In genomic region chr21:42734323-42734971, GRCh38 we compare ENCODE assay signal across 1 cellular context.
TF ChIP-seq lines count a peak whose summit lies in the region.

No MANE protein-coding gene starts in this region.

TF ChIP-seq in HepG2, 621 proteins besides CTCF, POLR2A, EP300 and RAD21 (continued from another document and continues in another):
- no peak for TF ChIP-seq ZNF280B (CRISPR knock-in tag; IDR thresholded peaks at IDR 0.05; ENCODE audit: borderline replicate concordance)
- no peak for TF ChIP-seq ZNF615 (CRISPR knock-in tag; IDR thresholded peaks at IDR 0.05; ENCODE audit: borderline replicate concordance)
- no peak for TF ChIP-seq HNRNPLL (IDR thresholded peaks at IDR 0.05; ENCODE audit: low read depth, low read length, poor library complexity, severe bottlenecking)
- TF ChIP-seq, protein P1, sequence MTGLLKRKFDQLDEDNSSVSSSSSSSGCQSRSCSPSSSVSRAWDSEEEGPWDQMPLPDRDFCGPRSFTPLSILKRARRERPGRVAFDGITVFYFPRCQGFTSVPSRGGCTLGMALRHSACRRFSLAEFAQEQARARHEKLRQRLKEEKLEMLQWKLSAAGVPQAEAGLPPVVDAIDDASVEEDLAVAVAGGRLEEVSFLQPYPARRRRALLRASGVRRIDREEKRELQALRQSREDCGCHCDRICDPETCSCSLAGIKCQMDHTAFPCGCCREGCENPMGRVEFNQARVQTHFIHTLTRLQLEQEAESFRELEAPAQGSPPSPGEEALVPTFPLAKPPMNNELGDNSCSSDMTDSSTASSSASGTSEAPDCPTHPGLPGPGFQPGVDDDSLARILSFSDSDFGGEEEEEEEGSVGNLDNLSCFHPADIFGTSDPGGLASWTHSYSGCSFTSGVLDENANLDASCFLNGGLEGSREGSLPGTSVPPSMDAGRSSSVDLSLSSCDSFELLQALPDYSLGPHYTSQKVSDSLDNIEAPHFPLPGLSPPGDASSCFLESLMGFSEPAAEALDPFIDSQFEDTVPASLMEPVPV (CRISPR knock-in tag; IDR thresholded peaks at IDR 0.05), result no peak
- no peak for TF ChIP-seq BCL3 (CRISPR knock-in tag; IDR thresholded peaks at IDR 0.05)
- TF ChIP-seq, protein P2, sequence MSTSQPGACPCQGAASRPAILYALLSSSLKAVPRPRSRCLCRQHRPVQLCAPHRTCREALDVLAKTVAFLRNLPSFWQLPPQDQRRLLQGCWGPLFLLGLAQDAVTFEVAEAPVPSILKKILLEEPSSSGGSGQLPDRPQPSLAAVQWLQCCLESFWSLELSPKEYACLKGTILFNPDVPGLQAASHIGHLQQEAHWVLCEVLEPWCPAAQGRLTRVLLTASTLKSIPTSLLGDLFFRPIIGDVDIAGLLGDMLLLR (CRISPR knock-in tag; IDR thresholded peaks at IDR 0.05), result no peak
- 0 out of 2 replicates have a peak, but pooled peaks have one; percentile 29 for TF ChIP-seq ZNF34 (CRISPR knock-in tag; IDR thresholded peaks at IDR 0.05; ENCODE audit: borderline replicate concordance)
- TF ChIP-seq HNRNPK (IDR thresholded peaks at IDR 0.05; ENCODE audit: low read depth, low read length, poor library complexity, severe bottlenecking), result no peak
- TF ChIP-seq GATAD1 (CRISPR knock-in tag; IDR thresholded peaks at IDR 0.05), result no peak
- TF ChIP-seq, protein P3, sequence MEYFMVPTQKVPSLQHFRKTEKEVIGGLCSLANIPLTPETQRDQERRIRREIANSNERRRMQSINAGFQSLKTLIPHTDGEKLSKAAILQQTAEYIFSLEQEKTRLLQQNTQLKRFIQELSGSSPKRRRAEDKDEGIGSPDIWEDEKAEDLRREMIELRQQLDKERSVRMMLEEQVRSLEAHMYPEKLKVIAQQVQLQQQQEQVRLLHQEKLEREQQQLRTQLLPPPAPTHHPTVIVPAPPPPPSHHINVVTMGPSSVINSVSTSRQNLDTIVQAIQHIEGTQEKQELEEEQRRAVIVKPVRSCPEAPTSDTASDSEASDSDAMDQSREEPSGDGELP (IDR thresholded peaks at IDR 0.05; ENCODE audit: borderline replicate concordance, low read depth), result no peak
- TF ChIP-seq, protein P4, sequence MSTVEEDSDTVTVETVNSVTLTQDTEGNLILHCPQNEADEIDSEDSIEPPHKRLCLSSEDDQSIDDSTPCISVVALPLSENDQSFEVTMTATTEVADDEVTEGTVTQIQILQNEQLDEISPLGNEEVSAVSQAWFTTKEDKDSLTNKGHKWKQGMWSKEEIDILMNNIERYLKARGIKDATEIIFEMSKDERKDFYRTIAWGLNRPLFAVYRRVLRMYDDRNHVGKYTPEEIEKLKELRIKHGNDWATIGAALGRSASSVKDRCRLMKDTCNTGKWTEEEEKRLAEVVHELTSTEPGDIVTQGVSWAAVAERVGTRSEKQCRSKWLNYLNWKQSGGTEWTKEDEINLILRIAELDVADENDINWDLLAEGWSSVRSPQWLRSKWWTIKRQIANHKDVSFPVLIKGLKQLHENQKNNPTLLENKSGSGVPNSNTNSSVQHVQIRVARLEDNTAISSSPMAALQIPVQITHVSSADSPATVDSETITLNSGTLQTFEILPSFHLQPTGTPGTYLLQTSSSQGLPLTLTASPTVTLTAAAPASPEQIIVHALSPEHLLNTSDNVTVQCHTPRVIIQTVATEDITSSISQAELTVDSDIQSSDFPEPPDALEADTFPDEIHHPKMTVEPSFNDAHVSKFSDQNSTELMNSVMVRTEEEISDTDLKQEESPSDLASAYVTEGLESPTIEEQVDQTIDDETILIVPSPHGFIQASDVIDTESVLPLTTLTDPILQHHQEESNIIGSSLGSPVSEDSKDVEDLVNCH (CRISPR knock-in tag; IDR thresholded peaks at IDR 0.05), result no peak
- no peak for TF ChIP-seq PBX3 (CRISPR knock-in tag; IDR thresholded peaks at IDR 0.05; ENCODE audit: borderline replicate concordance)
- TF ChIP-seq DMAP1 (CRISPR knock-in tag; IDR thresholded peaks at IDR 0.05), result no peak
- no peak for TF ChIP-seq STAT5B (CRISPR knock-in tag; IDR thresholded peaks at IDR 0.05)
- TF ChIP-seq ZNF850 (CRISPR knock-in tag; conservative IDR thresholded peaks at IDR 0.05), result no peak
- peak; percentile 56; the same call in 1 of the 2 replicates for TF ChIP-seq FOXK1 (CRISPR knock-in tag; IDR thresholded peaks at IDR 0.05; ENCODE audit: borderline replicate concordance, low read depth)
- TF ChIP-seq, protein P5, sequence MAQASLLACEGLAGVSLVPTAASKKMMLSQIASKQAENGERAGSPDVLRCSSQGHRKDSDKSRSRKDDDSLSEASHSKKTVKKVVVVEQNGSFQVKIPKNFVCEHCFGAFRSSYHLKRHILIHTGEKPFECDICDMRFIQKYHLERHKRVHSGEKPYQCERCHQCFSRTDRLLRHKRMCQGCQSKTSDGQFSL (CRISPR knock-in tag; IDR thresholded peaks at IDR 0.05), result no peak
- no peak for TF ChIP-seq PAX8 (CRISPR knock-in tag; IDR thresholded peaks at IDR 0.05; ENCODE audit: borderline replicate concordance)
- TF ChIP-seq ZFP41 (CRISPR knock-in tag; IDR thresholded peaks at IDR 0.05; ENCODE audit: borderline replicate concordance), result no peak
- TF ChIP-seq GATA4 (IDR thresholded peaks at IDR 0.05; ENCODE audit: borderline replicate concordance, low read depth), result peak; percentile 69; the same call in 1 of the 2 replicates
- TF ChIP-seq CHD4 (IDR thresholded peaks at IDR 0.05; ENCODE audit: borderline replicate concordance, low read length), result no peak
- no peak for TF ChIP-seq ARNT2 (CRISPR knock-in tag; IDR thresholded peaks at IDR 0.05; ENCODE audit: low read depth)
- no peak for TF ChIP-seq PREB (CRISPR knock-in tag; IDR thresholded peaks at IDR 0.05)
- TF ChIP-seq THAP7 (CRISPR knock-in tag; IDR thresholded peaks at IDR 0.05), result no peak
- no peak for TF ChIP-seq ZBTB37 (CRISPR knock-in tag; IDR thresholded peaks at IDR 0.05)
- TF ChIP-seq ZNF629 (CRISPR knock-in tag; conservative IDR thresholded peaks at IDR 0.05), result no peak
- TF ChIP-seq TBX3 (IDR thresholded peaks at IDR 0.05; ENCODE audit: borderline replicate concordance), result peak; percentile 36; the same call in 1 of the 2 replicates
- no peak for TF ChIP-seq GTF3A (CRISPR knock-in tag; conservative IDR thresholded peaks at IDR 0.05)
- TF ChIP-seq, protein P6, sequence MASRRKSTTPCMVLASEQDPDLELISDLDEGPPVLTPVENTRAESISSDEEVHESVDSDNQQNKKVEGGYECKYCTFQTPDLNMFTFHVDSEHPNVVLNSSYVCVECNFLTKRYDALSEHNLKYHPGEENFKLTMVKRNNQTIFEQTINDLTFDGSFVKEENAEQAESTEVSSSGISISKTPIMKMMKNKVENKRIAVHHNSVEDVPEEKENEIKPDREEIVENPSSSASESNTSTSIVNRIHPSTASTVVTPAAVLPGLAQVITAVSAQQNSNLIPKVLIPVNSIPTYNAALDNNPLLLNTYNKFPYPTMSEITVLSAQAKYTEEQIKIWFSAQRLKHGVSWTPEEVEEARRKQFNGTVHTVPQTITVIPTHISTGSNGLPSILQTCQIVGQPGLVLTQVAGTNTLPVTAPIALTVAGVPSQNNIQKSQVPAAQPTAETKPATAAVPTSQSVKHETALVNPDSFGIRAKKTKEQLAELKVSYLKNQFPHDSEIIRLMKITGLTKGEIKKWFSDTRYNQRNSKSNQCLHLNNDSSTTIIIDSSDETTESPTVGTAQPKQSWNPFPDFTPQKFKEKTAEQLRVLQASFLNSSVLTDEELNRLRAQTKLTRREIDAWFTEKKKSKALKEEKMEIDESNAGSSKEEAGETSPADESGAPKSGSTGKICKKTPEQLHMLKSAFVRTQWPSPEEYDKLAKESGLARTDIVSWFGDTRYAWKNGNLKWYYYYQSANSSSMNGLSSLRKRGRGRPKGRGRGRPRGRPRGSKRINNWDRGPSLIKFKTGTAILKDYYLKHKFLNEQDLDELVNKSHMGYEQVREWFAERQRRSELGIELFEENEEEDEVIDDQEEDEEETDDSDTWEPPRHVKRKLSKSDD (CRISPR knock-in tag; IDR thresholded peaks at IDR 0.05; ENCODE audit: low read depth), result no peak
- TF ChIP-seq HNRNPUL1 (IDR thresholded peaks at IDR 0.05; ENCODE audit: low read depth, low read length), result peak; percentile 95
- no peak for TF ChIP-seq ZNF644 (CRISPR knock-in tag; IDR thresholded peaks at IDR 0.05; ENCODE audit: low read depth)
- TF ChIP-seq, protein P7, sequence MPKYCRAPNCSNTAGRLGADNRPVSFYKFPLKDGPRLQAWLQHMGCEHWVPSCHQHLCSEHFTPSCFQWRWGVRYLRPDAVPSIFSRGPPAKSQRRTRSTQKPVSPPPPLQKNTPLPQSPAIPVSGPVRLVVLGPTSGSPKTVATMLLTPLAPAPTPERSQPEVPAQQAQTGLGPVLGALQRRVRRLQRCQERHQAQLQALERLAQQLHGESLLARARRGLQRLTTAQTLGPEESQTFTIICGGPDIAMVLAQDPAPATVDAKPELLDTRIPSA (CRISPR knock-in tag; IDR thresholded peaks at IDR 0.05; ENCODE audit: borderline replicate concordance), result no peak
- peak in 1 of 2 experiments; percentile 25; a peak in 1 of 4 replicates for TF ChIP-seq KLF16 (CRISPR knock-in tag; IDR thresholded peaks at IDR 0.05)
- no peak for TF ChIP-seq ZFP62 (CRISPR knock-in tag; IDR thresholded peaks at IDR 0.05)
